In genomic region chr1:109887271-109887670, GRCh38 we compare ENCODE assay signal across 23 cellular contexts.
"Had no signal": no experiment of that assay in that cellular context is flagged by ENCODE, and none has a peak within 500 bp of the region (broad histone marks: within the 10 kb centered on the region; RNA-seq: fewer than 3 reads in every experiment).

No MANE protein-coding gene starts in this region.

- H3K36me3 ChIP-seq: lower lobe of right lung, sigmoid colon, thyroid gland had no signal

- H3K27ac ChIP-seq: lower lobe of right lung, sigmoid colon, thyroid gland had no signal

- DNase-seq: activated CD4-positive, alpha-beta T cell treated with anti-CD3 and anti-CD28 coated beads, Interleukin-2, amount 10 ng/mL, durations not matched to agents 7 days and 5 days; activated CD8-positive, alpha-beta memory T cell treated with anti-CD3 and anti-CD28 coated beads, Interleukin-2, amount 10 ng/mL, durations not matched to agents 7 days and 5 days; activated CD8-positive, alpha-beta T cell treated with anti-CD3 and anti-CD28 coated beads for 36 hours; activated gamma-delta T cell; activated T-cell treated with anti-CD3 and anti-CD28 coated beads for 4 hours; effector memory CD4-positive, alpha-beta T cell; foreskin melanocyte; immature natural killer cell; retina; sigmoid colon; stimulated activated CD4-positive, alpha-beta T cell treated with anti-CD3 and anti-CD28 coated beads, Interleukin-4, amount 100 ng/mL, for 1 hour; T1000; thyroid gland had no signal

- H3K36me3 Mint-ChIP-seq: activated CD8-positive, alpha-beta memory T cell treated with anti-CD3 and anti-CD28 coated beads, Interleukin-2, amount 10 ng/mL, durations not matched to agents 7 days and 5 days; activated naive CD4-positive, alpha-beta T cell treated with anti-CD3 and anti-CD28 coated beads, Interleukin-2, amount 50 U/mL, for 72 hours; mesothelial cell of epicardium had no signal

- H3K9me3 Mint-ChIP-seq: activated CD4-positive, alpha-beta T cell treated with anti-CD3 and anti-CD28 coated beads, Interleukin-2, amount 10 ng/mL, durations not matched to agents 7 days and 5 days; activated CD8-positive, alpha-beta T cell treated with anti-CD3 and anti-CD28 coated beads for 36 hours; activated naive CD4-positive, alpha-beta T cell treated with anti-CD3 and anti-CD28 coated beads, Interleukin-2, amount 50 U/mL, for 72 hours; central memory CD8-positive, alpha-beta T cell; mesothelial cell of epicardium; stimulated activated naive CD8-positive, alpha-beta T cell treated with anti-CD3 and anti-CD28 coated beads, Interleukin-15, Interleukin-2, amounts not matched to agents 100 ng/mL and 50 ng/mL, for 24 hours; T-helper 1 cell treated with Interleukin-12 subunit alpha and Interleukin-12 subunit beta and Interleukin-4 antibody, amounts not matched to agents 30 μg/mL and 1 μg/mL, for 36 hours had no signal

- H3K4me3 ChIP-seq: lower lobe of right lung, sigmoid colon, smooth muscle cell, thyroid gland had no signal

- H3K27me3 ChIP-seq: sigmoid colon, thyroid gland had no signal

- H3K9me3 ChIP-seq: lower lobe of right lung, sigmoid colon, thyroid gland had no signal

- H3K4me1 Mint-ChIP-seq: immature natural killer cell had no signal

- H3K27me3 Mint-ChIP-seq: activated CD8-positive, alpha-beta memory T cell treated with anti-CD3 and anti-CD28 coated beads, Interleukin-2, amount 10 ng/mL, durations not matched to agents 7 days and 5 days; activated CD8-positive, alpha-beta T cell treated with anti-CD3 and anti-CD28 coated beads for 36 hours; central memory CD8-positive, alpha-beta T cell; stimulated activated naive CD8-positive, alpha-beta T cell treated with anti-CD3 and anti-CD28 coated beads, Interleukin-15, Interleukin-2, amounts not matched to agents 100 ng/mL and 50 ng/mL, for 24 hours had no signal

- H3K4me3 Mint-ChIP-seq: activated CD4-positive, alpha-beta T cell treated with anti-CD3 and anti-CD28 coated beads, Interleukin-2, amount 10 ng/mL, durations not matched to agents 7 days and 5 days; activated CD8-positive, alpha-beta memory T cell treated with anti-CD3 and anti-CD28 coated beads, Interleukin-2, amount 10 ng/mL, durations not matched to agents 7 days and 5 days; activated CD8-positive, alpha-beta T cell treated with anti-CD3 and anti-CD28 coated beads for 36 hours; central memory CD8-positive, alpha-beta T cell; mesothelial cell of epicardium; stimulated activated naive CD8-positive, alpha-beta T cell treated with anti-CD3 and anti-CD28 coated beads, Interleukin-15, Interleukin-2, amounts not matched to agents 100 ng/mL and 50 ng/mL, for 24 hours; T-helper 1 cell treated with Interleukin-12 subunit alpha and Interleukin-12 subunit beta and Interleukin-4 antibody, amounts not matched to agents 30 μg/mL and 1 μg/mL, for 36 hours had no signal

- H3K27ac Mint-ChIP-seq: activated CD4-positive, alpha-beta T cell treated with anti-CD3 and anti-CD28 coated beads, Interleukin-2, amount 10 ng/mL, durations not matched to agents 7 days and 5 days; activated CD8-positive, alpha-beta memory T cell treated with anti-CD3 and anti-CD28 coated beads, Interleukin-2, amount 10 ng/mL, durations not matched to agents 7 days and 5 days; activated CD8-positive, alpha-beta T cell treated with anti-CD3 and anti-CD28 coated beads for 36 hours; immature natural killer cell; mesothelial cell of epicardium; stimulated activated naive CD8-positive, alpha-beta T cell treated with anti-CD3 and anti-CD28 coated beads, Interleukin-15, Interleukin-2, amounts not matched to agents 100 ng/mL and 50 ng/mL, for 24 hours; T-helper 1 cell treated with Interleukin-12 subunit alpha and Interleukin-12 subunit beta and Interleukin-4 antibody, amounts not matched to agents 30 μg/mL and 1 μg/mL, for 36 hours had no signal

- ATAC-seq: activated CD4-positive, CD25-positive, alpha-beta regulatory T cell treated with anti-CD3 and anti-CD28 coated beads, Interleukin-2, amount 50 U/mL, for 24 hours; activated CD8-positive, alpha-beta memory T cell treated with anti-CD3 and anti-CD28 coated beads, Interleukin-2, amount 10 ng/mL, durations not matched to agents 7 days and 5 days; activated CD8-positive, alpha-beta T cell treated with anti-CD3 and anti-CD28 coated beads for 36 hours; activated naive CD4-positive, alpha-beta T cell treated with anti-CD3 and anti-CD28 coated beads, Interleukin-2, amount 50 U/mL, for 72 hours; esophagus mucosa; left lobe of liver had no signal

- H3K4me2 ChIP-seq: smooth muscle cell had no signal
